8 cellular contexts compared by ENCODE assay signal in genomic region chr6:28141500-28142329, GRCh38.
DNase-seq lines count a peak whose midpoint lies in the region; ATAC-seq and TF ChIP-seq lines count a peak whose summit lies in the region.

TSS of gene ZKSCAN8 (plus strand) at chr6:28141883. CDS start at chr6:28148408, 6,525 bp downstream.

- DNase-seq in AG10803 (ENCODE audit: low read depth) (peak; percentile 87), NCI-H446 (lab: John Stamatoyannopoulos, UW) (peak; percentile 59 to 85), inferior parietal cortex (ENCODE audit: extremely low spot score) (peak; percentile 89)
- DNase-seq in activated CD4-positive, CD25-positive, alpha-beta regulatory T cell (lab: John Stamatoyannopoulos, UW), result peak; percentile 49 to 61 (median 52)
- peak; percentile 75 for DNase-seq in central memory CD4-positive, alpha-beta T cell
- DNase-seq in stimulated activated CD4-positive, alpha-beta T cell treated with anti-CD3 and anti-CD28 coated beads, Interleukin-12 subunit alpha, Interleukin-12 subunit beta, amount 100 ng/mL, for 4 hours, result peak; percentile 67

- peak within 1 kb of the TSS; percentile 93 for H3K4me3 ChIP-seq in AG10803 (ENCODE audit: low read length)

- peak; percentile 63 for ATAC-seq in GM19043 (IDR thresholded peaks at IDR 0.05; ENCODE audit: low read depth, unreplicated experiment)
- ATAC-seq in HG03342 (IDR thresholded peaks at IDR 0.05; ENCODE audit: unreplicated experiment), result peak; percentile 75

- no peak; the same call in 1 of the 2 replicates for TF ChIP-seq CTCF in AG10803 (conservative IDR thresholded peaks at IDR 0.05; ENCODE audit: low read length)

Comparison
In these comparisons a context has a peak if more than half of its experiments do, and no peak if none do; other contexts are left out.
1. Peak in every context shown above with its lines: DNase-seq, ATAC-seq and H3K4me3 ChIP-seq.